In the genomic region with DNA sequence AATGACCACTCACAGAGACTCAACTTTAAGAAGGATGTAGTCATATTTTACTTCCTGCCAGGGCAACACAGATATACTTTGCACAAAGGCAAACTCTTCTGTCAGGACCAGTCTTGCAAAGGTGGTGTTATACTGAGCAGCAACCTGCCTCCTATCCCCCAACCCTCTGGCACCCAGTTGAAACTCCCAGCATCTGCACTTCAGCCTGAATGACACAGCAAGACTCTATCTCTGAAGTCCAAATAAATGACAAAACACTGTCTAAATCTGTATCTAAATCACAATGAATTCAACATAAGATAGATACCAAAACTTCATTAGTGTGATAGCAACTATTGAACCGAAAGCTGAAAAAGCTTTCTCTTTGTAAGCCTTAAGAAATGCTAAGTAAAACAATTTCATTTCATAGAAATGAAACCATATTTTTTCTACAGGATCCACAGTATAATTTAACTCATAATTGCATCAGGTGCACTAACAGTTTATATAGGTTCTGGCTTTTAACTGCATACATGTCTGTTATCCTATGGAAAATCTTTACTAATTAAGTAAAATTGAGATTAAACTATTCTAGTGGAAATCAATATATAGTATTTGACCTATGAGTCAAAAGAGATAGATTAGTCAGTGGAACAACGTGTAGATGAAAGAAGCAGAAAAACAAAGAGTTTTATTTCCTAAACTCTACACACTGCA, we compare ENCODE assay signal across 13 cellular contexts.
DNase-seq lines count a peak whose midpoint lies in the region; ATAC-seq and TF ChIP-seq lines count a peak whose summit lies in the region.
"Had no signal": no experiment of that assay in that cellular context is flagged by ENCODE, and none has a peak within 500 bp of the region (broad histone marks: within the 10 kb centered on the region; RNA-seq: fewer than 3 reads in every experiment).

No MANE protein-coding gene starts in this region.

- CTCF ChIA-PET in naive thymus-derived CD4-positive, alpha-beta T cell (lab: Charles Lee), result interaction anchor here (1.0 kb wide), 1 partner anchor 41 kb away, joined by 3 read pairs; no protein-coding TSS in a partner anchor
- CTCF ChIA-PET in RWPE1 (lab: Yijun Ruan, JAX), result no interaction called here

- TF ChIP-seq CTCF in dorsolateral prefrontal cortex (IDR thresholded peaks at IDR 0.05 in 54 of 56, conservative IDR thresholded peaks at IDR 0.05 in 2 of 56; ENCODE audit: low read depth in 1 of 56, partially characterized antibody in 56 of 56) (no peak), RWPE1 (conservative IDR thresholded peaks at IDR 0.05; ENCODE audit: low read depth) (no peak)

- H3K36me3 ChIP-seq in naive thymus-derived CD4-positive, alpha-beta T cell (ENCODE audit: control insufficient read depth in 2 of 3, insufficient read depth in 3 of 3, low read length in 3 of 3), result no peaks in the 10 kb centered on the region
- H3K36me3 ChIP-seq: neutrophil had no signal

- ATAC-seq in HG02610 (IDR thresholded peaks at IDR 0.05; ENCODE audit: unreplicated experiment), result peak; percentile 62
- ATAC-seq in naive thymus-derived CD4-positive, alpha-beta T cell, result peak; percentile 64
- ATAC-seq: HCT116 had no signal

- no peaks in the 10 kb centered on the region for H3K27me3 Mint-ChIP-seq in activated CD4-positive, alpha-beta T cell treated with anti-CD3 and anti-CD28 coated beads, Interleukin-2, amount 10 ng/mL, durations not matched to agents 24 days and 14 days
- H3K27me3 Mint-ChIP-seq in naive thymus-derived CD4-positive, alpha-beta T cell, result no peaks in the 10 kb centered on the region

- H3K36me3 Mint-ChIP-seq in activated CD4-positive, alpha-beta T cell treated with anti-CD3 and anti-CD28 coated beads, Interleukin-2, amount 10 ng/mL, durations not matched to agents 24 days and 14 days (ENCODE audit: low read depth), result peaks cover 23% of the 10 kb centered on the region
- H3K36me3 Mint-ChIP-seq in naive thymus-derived CD4-positive, alpha-beta T cell, result peaks cover 0 to 17% (median 8%) of the 10 kb centered on the region in 5 donors

- no peaks in the 10 kb centered on the region for H3K9me3 ChIP-seq in naive thymus-derived CD4-positive, alpha-beta T cell (ENCODE audit: control insufficient read depth in 2 of 3, low read length in 3 of 3)
- H3K9me3 ChIP-seq: neutrophil had no signal

- DNase-seq in activated CD4-positive, alpha-beta T cell treated with anti-CD3 and anti-CD28 coated beads, Interleukin-2, amount 10 ng/mL, durations not matched to agents 24 days and 14 days, result peak; percentile 72
- no peak for DNase-seq in activated CD4-positive, alpha-beta T cell treated with anti-CD3 and anti-CD28 coated beads for 1 hour
- DNase-seq in activated CD4-positive, alpha-beta T cell treated with anti-CD3 and anti-CD28 coated beads, Interleukin-2, amount 50 U/mL, for 48 hours, result peak; percentile 12 to 35
- DNase-seq in naive thymus-derived CD4-positive, alpha-beta T cell, result peak in 2 of 9 donors; percentile 15 to 25
- DNase-seq in hypothalamus (lab: John Stamatoyannopoulos, UW), result no peak
- no peak for DNase-seq in dorsolateral prefrontal cortex
- no peak for DNase-seq in RWPE1 (ENCODE audit: low spot score)
- DNase-seq: NCI-H526 treated with DMSO at 0.1 percent for 48 hours, small intestine, T1000 had no signal

- H3K9me3 Mint-ChIP-seq in activated CD4-positive, alpha-beta T cell treated with anti-CD3 and anti-CD28 coated beads, Interleukin-2, amount 10 ng/mL, durations not matched to agents 24 days and 14 days, result no peaks in the 10 kb centered on the region
- H3K9me3 Mint-ChIP-seq in naive thymus-derived CD4-positive, alpha-beta T cell, result no peaks in the 10 kb centered on the region

- no peak overlapping the region for H3K4me3 ChIP-seq in naive thymus-derived CD4-positive, alpha-beta T cell (ENCODE audit: low read length)
- no peak overlapping the region for H3K4me3 ChIP-seq in dorsolateral prefrontal cortex

- intact Hi-C loops in activated CD4-positive, alpha-beta T cell treated with anti-CD3 and anti-CD28 coated beads, Interleukin-2, amount 10 ng/mL, durations not matched to agents 24 days and 14 days (cut with micrococcal nuclease), result loop anchor here (1.0 to 5.0 kb wide), 6 partner anchors 8 to 1601 kb away; no protein-coding TSS in a partner anchor
- intact Hi-C loops in naive thymus-derived CD4-positive, alpha-beta T cell (cut with micrococcal nuclease), result loop anchor here (1.0 kb wide), 1 partner anchor 8 kb away; no protein-coding TSS in a partner anchor
- intact Hi-C loops in dorsolateral prefrontal cortex (cut with DNase I), result no loop called here

- peaks cover 50% of the 10 kb centered on the region for H3K4me1 Mint-ChIP-seq in activated CD4-positive, alpha-beta T cell treated with anti-CD3 and anti-CD28 coated beads, Interleukin-2, amount 10 ng/mL, durations not matched to agents 24 days and 14 days
- peaks cover 16 to 73% (median 62%) of the 10 kb centered on the region in 7 donors for H3K4me1 Mint-ChIP-seq in naive thymus-derived CD4-positive, alpha-beta T cell

- POLR2A ChIA-PET in naive thymus-derived CD4-positive, alpha-beta T cell (lab: Charles Lee), result interaction anchor here (0.7 kb wide), 2 partner anchors 9 to 1299 kb away, joined by 3 read pairs; no protein-coding TSS in a partner anchor
- POLR2A ChIA-PET in RWPE1 (lab: Yijun Ruan, JAX; ENCODE audit: low non-redundant PET), result no interaction called here

- H3K4me3 Mint-ChIP-seq in activated CD4-positive, alpha-beta T cell treated with anti-CD3 and anti-CD28 coated beads, Interleukin-2, amount 10 ng/mL, durations not matched to agents 24 days and 14 days, result peak overlapping the region; percentile 75
- peak overlapping the region in 9 of 10 donors; percentile 23 to 84 (median 57) for H3K4me3 Mint-ChIP-seq in naive thymus-derived CD4-positive, alpha-beta T cell

- peaks cover 8 to 37% of the 10 kb centered on the region in 2 donors for H3K4me1 ChIP-seq in naive thymus-derived CD4-positive, alpha-beta T cell (ENCODE audit: control insufficient read depth in 2 of 2, insufficient read depth in 2 of 2, low read length in 2 of 2)

- peak overlapping the region; percentile 93 for H3K27ac Mint-ChIP-seq in activated CD4-positive, alpha-beta T cell treated with anti-CD3 and anti-CD28 coated beads, Interleukin-2, amount 10 ng/mL, durations not matched to agents 24 days and 14 days
- H3K27ac Mint-ChIP-seq in naive thymus-derived CD4-positive, alpha-beta T cell, result peak overlapping the region; percentile 20 to 94 (median 63)

- no peaks in the 10 kb centered on the region for H3K27me3 ChIP-seq in naive thymus-derived CD4-positive, alpha-beta T cell (ENCODE audit: control insufficient read depth in 2 of 2, insufficient read depth in 2 of 2, low read length in 2 of 2)
- no peaks in the 10 kb centered on the region for H3K27me3 ChIP-seq in dorsolateral prefrontal cortex
- H3K27me3 ChIP-seq: neutrophil had no signal

- no peak overlapping the region for H3K27ac ChIP-seq in naive thymus-derived CD4-positive, alpha-beta T cell (ENCODE audit: low read depth, low read length)
- H3K27ac ChIP-seq in dorsolateral prefrontal cortex (peak overlapping the region in 1 of 59 donors; percentile 40), RWPE1 (no peak overlapping the region)
- H3K27ac ChIP-seq: neutrophil had no signal

Comparison
In these comparisons a context has a peak if more than half of its experiments do, and no peak if none do; other contexts are left out.
1. DNase-seq: peak in activated CD4-positive, alpha-beta T cell treated with anti-CD3 and anti-CD28 coated beads, Interleukin-2, amount 10 ng/mL, durations not matched to agents 24 days and 14 days (single experiment) and activated CD4-positive, alpha-beta T cell treated with anti-CD3 and anti-CD28 coated beads, Interleukin-2, amount 50 U/mL, for 48 hours (2 of 2); none in activated CD4-positive, alpha-beta T cell treated with anti-CD3 and anti-CD28 coated beads for 1 hour (single experiment), hypothalamus (0 of 51), dorsolateral prefrontal cortex (0 of 10) and RWPE1 (single experiment).
2. intact Hi-C loops: an anchor here in activated CD4-positive, alpha-beta T cell treated with anti-CD3 and anti-CD28 coated beads, Interleukin-2, amount 10 ng/mL, durations not matched to agents 24 days and 14 days (1.0 to 5.0 kb wide) and naive thymus-derived CD4-positive, alpha-beta T cell (1.0 kb wide); none called in dorsolateral prefrontal cortex.